Comparison of ENCODE assay signal across 8 cellular contexts in the genomic region with DNA sequence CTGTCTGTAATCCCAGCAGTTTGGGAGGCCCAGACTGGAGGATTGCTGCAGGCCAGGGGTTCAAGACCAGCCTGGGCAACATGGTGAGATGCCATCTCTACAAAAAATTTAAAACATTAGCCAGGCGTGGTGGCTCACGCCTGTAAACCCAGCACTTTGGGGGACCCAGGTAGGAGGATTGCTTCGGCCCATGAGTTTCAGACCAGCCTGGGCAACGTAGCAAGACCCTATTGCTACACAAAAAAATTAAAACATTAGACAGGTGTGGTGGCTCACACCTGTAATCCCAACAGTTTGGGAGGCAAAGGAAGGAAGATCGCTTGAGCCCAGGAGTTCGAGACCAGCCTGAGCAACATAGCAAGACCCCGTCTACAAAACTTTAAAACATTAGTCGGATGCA. TPM values are rescaled to one million over a fixed set of nuclear protein-coding genes. Genes with fewer than 3 reads are reported as not detected.
DNase-seq lines count a peak whose midpoint lies in the region; ATAC-seq, FAIRE-seq and TF ChIP-seq lines count a peak whose summit lies in the region.

No MANE protein-coding gene starts in this region.

- intact Hi-C loops in K562 (cut with micrococcal nuclease), result no loop called here
- intact Hi-C loops in lower lobe of right lung (cut with DNase I), result no loop called here
- intact Hi-C loops in tibial artery (cut with DNase I; ENCODE audit: low total_unique reads), result loop anchor here (10.0 kb wide), 1 partner anchor 165 kb away; no protein-coding TSS in a partner anchor

- no peak for FAIRE-seq in K562 (lab: Jason Lieb, UNC)

- H3K4me1 ChIP-seq in K562 (replicated peaks in 1 of 2; ENCODE audit: control insufficient read depth in 2 of 2, insufficient read depth in 2 of 2, low read length in 2 of 2), result peaks cover 6 to 30% of the 10 kb centered on the region in 2 experiments; a peak in 4 of 5 replicates
- H3K4me1 ChIP-seq in lower lobe of right lung, result peaks cover 29% of the 10 kb centered on the region
- H3K4me1 ChIP-seq in tibial artery, result peaks cover 0 to 33% (median 24%) of the 10 kb centered on the region in 4 donors

- H3K9me1 ChIP-seq in K562 (ENCODE audit: control insufficient read depth, insufficient read depth, low read length), result no peaks in the 10 kb centered on the region

- H3K9ac ChIP-seq in K562 (ENCODE audit: insufficient read depth in 1 of 2, low read depth in 2 of 2, low read length in 2 of 2), result peak overlapping the region; percentile 74 to 87

- peak overlapping the region; percentile 85 for H3K27ac ChIP-seq in K562 (ENCODE audit: extremely low read depth, low read depth, low read length)
- peak overlapping the region; percentile 94 for H3K27ac ChIP-seq in lower lobe of right lung
- H3K27ac ChIP-seq in tibial artery, result peak overlapping the region; percentile 95 to 96

- H3K9me3 ChIP-seq in K562 (replicated peaks; ENCODE audit: control insufficient read depth, insufficient read depth, low read depth, low read length) (no peaks in the 10 kb centered on the region), lower lobe of right lung (no peaks in the 10 kb centered on the region), tibial artery (no peaks in the 10 kb centered on the region)

- CTCF ChIA-PET in K562 (lab: Yijun Ruan, JAX; ENCODE audit: low intra/inter-chr PET ratio), result no interaction called here

- TF ChIP-seq POLR2A in K562 (conservative IDR thresholded peaks at IDR 0.05), result no peak

- peak overlapping the region; percentile 75 for H3K4me2 ChIP-seq in K562 (ENCODE audit: insufficient read depth, low read length)

- BruUV-seq in K562 (replicated peaks; lab: Mats Ljungman, UMichigan), result TSS peak; percentile 50

- H3K4me3 Mint-ChIP-seq in activated T-cell treated with anti-CD3 and anti-CD28 coated beads, Interleukin-2, amount 50 U/mL, for 24 hours, result peak overlapping the region; percentile 81

- no peak for TF ChIP-seq RAD21 in K562 (CRISPR knock-in tag; conservative IDR thresholded peaks at IDR 0.05 in 1 of 2, IDR thresholded peaks at IDR 0.05 in 1 of 2)

- H3K9me3 Mint-ChIP-seq in activated T-cell treated with anti-CD3 and anti-CD28 coated beads, Interleukin-2, amount 50 U/mL, for 24 hours, result no peaks in the 10 kb centered on the region

- TF ChIP-seq CTCF in K562 (IDR thresholded peaks at IDR 0.05 in 2 of 3, conservative IDR thresholded peaks at IDR 0.05 in 1 of 3; ENCODE audit: insufficient read depth in 2 of 3, low read depth in 1 of 3, low read length in 3 of 3) (no peak), lower lobe of right lung (IDR thresholded peaks at IDR 0.05) (no peak), tibial artery (IDR thresholded peaks at IDR 0.05) (no peak)

- no peaks in the 10 kb centered on the region for H3K27me3 Mint-ChIP-seq in activated T-cell treated with anti-CD3 and anti-CD28 coated beads, Interleukin-2, amount 50 U/mL, for 24 hours

- no peak for TF ChIP-seq EP300 in K562 (IDR thresholded peaks at IDR 0.05; ENCODE audit: low read length)

- H4K20me1 ChIP-seq in K562 (replicated peaks; ENCODE audit: control insufficient read depth, insufficient read depth, low read length), result no peaks in the 10 kb centered on the region

- in situ Hi-C loops in K562 (cut with MboI), result no loop called here

- ATAC-seq in K562 (no peak), lower lobe of right lung (no peak), GM19324 (IDR thresholded peaks at IDR 0.05; ENCODE audit: low FRiP score, unreplicated experiment) (no peak)

- no peaks in the 10 kb centered on the region for H3K27me3 ChIP-seq in K562 (ENCODE audit: control insufficient read depth in 2 of 2, insufficient read depth in 2 of 2, low read length in 2 of 2)
- no peaks in the 10 kb centered on the region for H3K27me3 ChIP-seq in lower lobe of right lung (ENCODE audit: low read depth)
- H3K27me3 ChIP-seq in tibial artery, result no peaks in the 10 kb centered on the region

- peaks cover 25% of the 10 kb centered on the region for H3K4me1 Mint-ChIP-seq in activated T-cell treated with anti-CD3 and anti-CD28 coated beads, Interleukin-2, amount 50 U/mL, for 24 hours (ENCODE audit: low read depth)

- DNase-seq in activated T-cell treated with anti-CD3 and anti-CD28 coated beads, Interleukin-2, amount 50 U/mL, for 24 hours, result no peak
- DNase-seq in activated T-cell treated with anti-CD3 and anti-CD28 coated beads, Interleukin-2, amount 50 U/mL, for 48 hours, result no peak
- DNase-seq in K562 (ENCODE audit: extremely low read depth in 1 of 4, low spot score in 3 of 4) (no peak), lower lobe of right lung (no peak), tibial artery (peak in 1 of 2 donors; percentile 38), NCI-H1694 treated with DMSO at 0.1 percent for 48 hours (lab: John Stamatoyannopoulos, UW) (no peak), RPMI8226 (no peak)

- POLR2A ChIA-PET in K562 (lab: Yijun Ruan, JAX), result no interaction called here

- H3K36me3 ChIP-seq in K562 (ENCODE audit: control insufficient read depth, insufficient read depth, low read length), result peaks cover 18% of the 10 kb centered on the region; the same call in 2 of the 3 replicates
- H3K36me3 ChIP-seq in lower lobe of right lung, result peaks cover 11% of the 10 kb centered on the region
- H3K36me3 ChIP-seq in tibial artery, result peaks cover 0 to 5% (median 0%) of the 10 kb centered on the region in 3 donors

- WGBS in K562 (ENCODE audit: insufficient coverage, low coverage, missing lambda C conversion rate), result 43% methylated on average over 6 of the region's 8 CpGs

- peak overlapping the region; percentile 89 for H3K27ac Mint-ChIP-seq in activated T-cell treated with anti-CD3 and anti-CD28 coated beads, Interleukin-2, amount 50 U/mL, for 24 hours

- no peak overlapping the region for H2AFZ ChIP-seq in K562 (ENCODE audit: low read depth, low read length)

- H3K79me2 ChIP-seq in K562 (ENCODE audit: control insufficient read depth, insufficient read depth, low read length), result peaks cover 44% of the 10 kb centered on the region

- H3K36me3 Mint-ChIP-seq in activated T-cell treated with anti-CD3 and anti-CD28 coated beads, Interleukin-2, amount 50 U/mL, for 24 hours (ENCODE audit: low read depth), result peaks cover 38% of the 10 kb centered on the region

- H3K4me3 ChIP-seq in K562 (peak overlapping the region; percentile 75), lower lobe of right lung (peak overlapping the region; percentile 90), tibial artery (peak overlapping the region; percentile 91 to 97)

TF ChIP-seq in K562, 482 proteins besides CTCF, POLR2A, EP300 and RAD21 (continues in another document):
- TF ChIP-seq BMI1 (IDR thresholded peaks at IDR 0.05; ENCODE audit: low read length), result no peak
- TF ChIP-seq ZNF121 (CRISPR knock-in tag; conservative IDR thresholded peaks at IDR 0.05), result peak; percentile 87
- TF ChIP-seq CHD4 (IDR thresholded peaks at IDR 0.05; ENCODE audit: insufficient read depth, insufficient replicate concordance, low read depth, low read length, poor library complexity, severe bottlenecking), result peak; percentile 0
- TF ChIP-seq XRCC4 (IDR thresholded peaks at IDR 0.05; ENCODE audit: extremely low read depth, insufficient read depth, insufficient read length), result no peak

RNA-seq across cellular contexts. Expression of a gene that starts 1.3 kb away (rescaled TPM):
- total RNA-seq in K562 (2011; cell fraction: chromatin; rRNA removed; ENCODE audit: low replicate concordance), result 22.8 and 25.9 TPM in 2 replicates
- total RNA-seq in K562 (2011; cell fraction: nucleolus; rRNA removed), result 18.4 and 20.2 TPM in 2 replicates
- total RNA-seq in K562 (2011; cell fraction: nucleoplasm; rRNA removed), result 19.2 and 21.9 TPM in 2 replicates
- total RNA-seq in K562 (2014; rRNA removed) (6.5 and 6.9 TPM in 2 replicates), K562 (2014; rRNA removed; fragmentation: Illumina TruSeq; extraction: Trizol) (3.4 and 3.6 TPM in 2 replicates), K562 (2015; rRNA removed; fragmentation: Illumina TruSeq; extraction: Trizol) (3.6 and 4.5 TPM in 2 replicates), K562 (2021) (10.5 and 11.0 TPM in 2 replicates), lower lobe of right lung (31.9 TPM)
- polyA plus RNA-seq in K562 (2011; rRNA removed) (6.5 and 8.6 TPM in 2 replicates), K562 (2014; fragmentation: Illumina TruSeq; extraction: Trizol) (7.2 and 8.7 TPM in 2 replicates), K562 (2014; fragmentation: Nextera tagmentation; extraction: Ambion mirVana) (1 to 10 TPM in 1 of 2 experiments, under 1 TPM in 1; 0.59 to 1.0 TPM), K562 (2014; rRNA removed) (6.2 and 7.8 TPM in 2 replicates)
- 10.6 and 13.3 TPM in 2 replicates for polyA plus RNA-seq in K562 (2011; cell fraction: cytosol; rRNA removed)
- polyA plus RNA-seq in K562 (2011; cell fraction: nucleus; rRNA removed), result 8.7 and 13.2 TPM in 2 replicates
- polyA plus RNA-seq in K562 (2012), result 8.1 and 9.8 TPM in 2 replicates
- 9.8 and 11.9 TPM in 2 replicates for polyA minus RNA-seq in K562 (2011; rRNA and poly(A)+ RNA removed)
- 2.5 and 5.4 TPM in 2 replicates for polyA minus RNA-seq in K562 (2011; cell fraction: cytosol; rRNA and poly(A)+ RNA removed)
- 5.0 and 9.9 TPM in 2 replicates for polyA minus RNA-seq in K562 (2011; cell fraction: nucleus; rRNA and poly(A)+ RNA removed)

RNA-seq across cellular contexts. Expression of a gene that starts 1.3 kb away (rescaled TPM):
- 18.5 and 26.9 TPM in 2 replicates for total RNA-seq in K562 (2011; cell fraction: chromatin; rRNA removed; ENCODE audit: low replicate concordance)
- 18.0 and 21.3 TPM in 2 replicates for total RNA-seq in K562 (2011; cell fraction: nucleolus; rRNA removed)
- 12.4 and 13.6 TPM in 2 replicates for total RNA-seq in K562 (2011; cell fraction: nucleoplasm; rRNA removed)
- total RNA-seq in K562 (2014; rRNA removed) (17.7 and 19.8 TPM in 2 replicates), K562 (2014; rRNA removed; fragmentation: Illumina TruSeq; extraction: Trizol) (10.8 and 13.9 TPM in 2 replicates), K562 (2015; rRNA removed; fragmentation: Illumina TruSeq; extraction: Trizol) (15.2 TPM in 2 replicates), K562 (2021) (26.9 and 27.6 TPM in 2 replicates), lower lobe of right lung (46.3 TPM)
- polyA plus RNA-seq in K562 (2011; rRNA removed) (7.8 and 8.1 TPM in 2 replicates), K562 (2014; fragmentation: Illumina TruSeq; extraction: Trizol) (16.3 and 17.7 TPM in 2 replicates), K562 (2014; fragmentation: Nextera tagmentation; extraction: Ambion mirVana) (1 to 10 TPM in 1 of 2 experiments, under 1 TPM in 1; 0.61 to 2.6 TPM), K562 (2014; rRNA removed) (13.7 and 16.5 TPM in 2 replicates)
- 7.9 and 17.2 TPM in 2 replicates for polyA plus RNA-seq in K562 (2011; cell fraction: cytosol; rRNA removed)
- polyA plus RNA-seq in K562 (2011; cell fraction: nucleus; rRNA removed), result 3.3 and 5.1 TPM in 2 replicates
- polyA plus RNA-seq in K562 (2012), result 13.5 and 20.7 TPM in 2 replicates
- polyA minus RNA-seq in K562 (2011; rRNA and poly(A)+ RNA removed), result 6.7 and 10.2 TPM in 2 replicates
- 19.8 and 20.0 TPM in 2 replicates for polyA minus RNA-seq in K562 (2011; cell fraction: cytosol; rRNA and poly(A)+ RNA removed)
- 3.4 and 5.1 TPM in 2 replicates for polyA minus RNA-seq in K562 (2011; cell fraction: nucleus; rRNA and poly(A)+ RNA removed)
